9 cellular contexts compared by ENCODE assay signal in genomic region chr14:105364100-105364708, GRCh38. TPM values are rescaled to one million over a fixed set of nuclear protein-coding genes. Genes with fewer than 3 reads are reported as not detected.
DNase-seq lines count a peak whose midpoint lies in the region; ATAC-seq and TF ChIP-seq lines count a peak whose summit lies in the region.
"Had no signal": no experiment of that assay in that cellular context is flagged by ENCODE, and none has a peak within 500 bp of the region (broad histone marks: within the 10 kb centered on the region; RNA-seq: fewer than 3 reads in every experiment).

No MANE protein-coding gene starts in this region.

- POLR2A ChIA-PET in activated CD8-positive, alpha-beta T cell treated with anti-CD3 and anti-CD28 coated beads, Interleukin-2, amount 10 ng/mL, durations not matched to agents 7 days and 5 days (lab: Charles Lee): no interaction called here

- H3K4me3 ChIP-seq in sigmoid colon (peak overlapping the region in 2 of 4 donors; percentile 23 to 29), prostate gland (peak overlapping the region in 1 of 2 donors; percentile 23)

- H3K27ac ChIP-seq in sigmoid colon (no peak overlapping the region), prostate gland (no peak overlapping the region)
- H3K27ac ChIP-seq: parathyroid adenoma had no signal

- peaks cover 11% of the 10 kb centered on the region for H3K27me3 Mint-ChIP-seq in activated CD8-positive, alpha-beta memory T cell treated with anti-CD3 and anti-CD28 coated beads, Interleukin-2, amount 10 ng/mL, durations not matched to agents 7 days and 5 days
- peaks cover 8% of the 10 kb centered on the region for H3K27me3 Mint-ChIP-seq in activated CD8-positive, alpha-beta T cell treated with anti-CD3 and anti-CD28 coated beads, Interleukin-2, amount 10 ng/mL, durations not matched to agents 7 days and 5 days (ENCODE audit: low read depth)

- TF ChIP-seq CTCF in sigmoid colon (IDR thresholded peaks at IDR 0.05) (no peak), prostate gland (IDR thresholded peaks at IDR 0.05) (no peak)

- H3K4me3 Mint-ChIP-seq in activated CD8-positive, alpha-beta memory T cell treated with anti-CD3 and anti-CD28 coated beads, Interleukin-2, amount 10 ng/mL, durations not matched to agents 7 days and 5 days: no peak overlapping the region
- peak overlapping the region; percentile 5 for H3K4me3 Mint-ChIP-seq in activated CD8-positive, alpha-beta T cell treated with anti-CD3 and anti-CD28 coated beads, Interleukin-2, amount 10 ng/mL, durations not matched to agents 7 days and 5 days

- WGBS in sigmoid colon, 2 donors: 2% methylated on average over 52 of the region's 52 CpGs
- 4% methylated on average over 46 of the region's 52 CpGs for WGBS in prostate gland

- no peaks in the 10 kb centered on the region for H3K9me3 Mint-ChIP-seq in activated CD8-positive, alpha-beta memory T cell treated with anti-CD3 and anti-CD28 coated beads, Interleukin-2, amount 10 ng/mL, durations not matched to agents 7 days and 5 days (ENCODE audit: low read depth)
- H3K9me3 Mint-ChIP-seq in activated CD8-positive, alpha-beta T cell treated with anti-CD3 and anti-CD28 coated beads, Interleukin-2, amount 10 ng/mL, durations not matched to agents 7 days and 5 days (ENCODE audit: insufficient read depth): no peaks in the 10 kb centered on the region

- H3K36me3 ChIP-seq in sigmoid colon (peaks cover 4 to 41% (median 6%) of the 10 kb centered on the region in 4 donors), prostate gland (no peaks in the 10 kb centered on the region)

- H3K9me3 ChIP-seq in sigmoid colon: no peaks in the 10 kb centered on the region
- H3K9me3 ChIP-seq in prostate gland: no peaks in the 10 kb centered on the region

- H3K4me1 Mint-ChIP-seq in activated CD8-positive, alpha-beta memory T cell treated with anti-CD3 and anti-CD28 coated beads, Interleukin-2, amount 10 ng/mL, durations not matched to agents 7 days and 5 days: peaks cover 8% of the 10 kb centered on the region
- peaks cover 5% of the 10 kb centered on the region for H3K4me1 Mint-ChIP-seq in activated CD8-positive, alpha-beta T cell treated with anti-CD3 and anti-CD28 coated beads, Interleukin-2, amount 10 ng/mL, durations not matched to agents 7 days and 5 days (ENCODE audit: low read depth)

- no peak for TF ChIP-seq POLR2A in sigmoid colon (IDR thresholded peaks at IDR 0.05)
- no peak for TF ChIP-seq POLR2A in prostate gland (IDR thresholded peaks at IDR 0.05)

- no peak for TF ChIP-seq EP300 in sigmoid colon (IDR thresholded peaks at IDR 0.05)

- intact Hi-C loops in sigmoid colon (cut with DNase I) (no loop called here), prostate gland (cut with DNase I) (no loop called here)

- no peaks in the 10 kb centered on the region for H3K27me3 ChIP-seq in sigmoid colon
- no peaks in the 10 kb centered on the region for H3K27me3 ChIP-seq in prostate gland (replicated peaks; ENCODE audit: insufficient read depth)

- no peak overlapping the region for H3K27ac Mint-ChIP-seq in activated CD8-positive, alpha-beta memory T cell treated with anti-CD3 and anti-CD28 coated beads, Interleukin-2, amount 10 ng/mL, durations not matched to agents 7 days and 5 days
- H3K27ac Mint-ChIP-seq in activated CD8-positive, alpha-beta T cell treated with anti-CD3 and anti-CD28 coated beads, Interleukin-2, amount 10 ng/mL, durations not matched to agents 7 days and 5 days: no peak overlapping the region

- DNase-seq in activated CD8-positive, alpha-beta memory T cell treated with anti-CD3 and anti-CD28 coated beads, Interleukin-2, amount 10 ng/mL, durations not matched to agents 7 days and 5 days: no peak
- no peak for DNase-seq in activated CD8-positive, alpha-beta memory T cell treated with anti-CD3 and anti-CD28 coated beads for 24 hours
- DNase-seq in activated CD8-positive, alpha-beta T cell treated with anti-CD3 and anti-CD28 coated beads, Interleukin-2, amount 10 ng/mL, durations not matched to agents 7 days and 5 days: peak; percentile 39
- DNase-seq in germinal center (ENCODE audit: low spot score) (peak; percentile 71), stromal cell of bone marrow (ENCODE audit: low read depth) (peak; percentile 25), sigmoid colon (no peak), prostate gland (ENCODE audit: low spot score) (no peak)

- no peaks in the 10 kb centered on the region for H3K36me3 Mint-ChIP-seq in activated CD8-positive, alpha-beta memory T cell treated with anti-CD3 and anti-CD28 coated beads, Interleukin-2, amount 10 ng/mL, durations not matched to agents 7 days and 5 days
- H3K36me3 Mint-ChIP-seq in activated CD8-positive, alpha-beta T cell treated with anti-CD3 and anti-CD28 coated beads, Interleukin-2, amount 10 ng/mL, durations not matched to agents 7 days and 5 days (ENCODE audit: low read depth): peaks cover 3% of the 10 kb centered on the region

- peak; percentile 74 for ATAC-seq in activated CD8-positive, alpha-beta memory T cell treated with anti-CD3 and anti-CD28 coated beads, Interleukin-2, amount 10 ng/mL, durations not matched to agents 7 days and 5 days
- ATAC-seq in activated CD8-positive, alpha-beta T cell treated with anti-CD3 and anti-CD28 coated beads, Interleukin-2, amount 10 ng/mL, durations not matched to agents 7 days and 5 days: peak; percentile 80
- no peak for ATAC-seq in GM21515 (IDR thresholded peaks at IDR 0.05; ENCODE audit: unreplicated experiment)

- peaks cover 0 to 13% (median 5%) of the 10 kb centered on the region in 4 donors for H3K4me1 ChIP-seq in sigmoid colon
- no peaks in the 10 kb centered on the region for H3K4me1 ChIP-seq in prostate gland (replicated peaks)
- H3K4me1 ChIP-seq: parathyroid adenoma had no signal

- CTCF ChIA-PET in activated CD8-positive, alpha-beta memory T cell treated with anti-CD3 and anti-CD28 coated beads, Interleukin-2, amount 10 ng/mL, durations not matched to agents 7 days and 5 days (lab: Charles Lee): interaction anchor here (1.0 to 1.3 kb wide), 2 partner anchors 11 to 164 kb away, joined by 3 to 4 read pairs; no protein-coding TSS in a partner anchor
- CTCF ChIA-PET in activated CD8-positive, alpha-beta T cell treated with anti-CD3 and anti-CD28 coated beads, Interleukin-2, amount 10 ng/mL, durations not matched to agents 7 days and 5 days (lab: Charles Lee): interaction anchor here (1.5 to 2.1 kb wide), 2 partner anchors 12 to 126 kb away, joined by 7 to 8 read pairs; no protein-coding TSS in a partner anchor

RNA-seq across cellular contexts. Expression of gene TEX22, which starts 34.1 kb away (rescaled TPM):
- 1 to 10 TPM; 3.4 to 3.7 TPM for total RNA-seq in activated CD8-positive, alpha-beta memory T cell treated with anti-CD3 and anti-CD28 coated beads, Interleukin-2, amount 10 ng/mL, durations not matched to agents 7 days and 5 days
- total RNA-seq in activated CD8-positive, alpha-beta T cell treated with anti-CD3 and anti-CD28 coated beads, Interleukin-2, amount 10 ng/mL, durations not matched to agents 7 days and 5 days: 1 to 10 TPM; 1.9 to 2.4 TPM
- total RNA-seq in sigmoid colon (not detected), prostate gland (under 1 TPM; 0.57 to 0.73 TPM)
- polyA plus RNA-seq in sigmoid colon: under 1 TPM in 1 of 3 donors, not detected in 2; 0.50 TPM

RNA-seq across cellular contexts. Expression of gene PACS2, which starts 49.7 kb away (rescaled TPM):
- total RNA-seq in activated CD8-positive, alpha-beta memory T cell treated with anti-CD3 and anti-CD28 coated beads, Interleukin-2, amount 10 ng/mL, durations not matched to agents 7 days and 5 days: 10 to 100 TPM; 27.8 to 40.2 TPM
- total RNA-seq in activated CD8-positive, alpha-beta T cell treated with anti-CD3 and anti-CD28 coated beads, Interleukin-2, amount 10 ng/mL, durations not matched to agents 7 days and 5 days: 10 to 100 TPM; 32.9 to 38.5 TPM
- total RNA-seq in sigmoid colon (10 to 100 TPM; 38.7 to 90.6 (median 47.4) TPM), prostate gland (100 to 1,000 TPM in 1 of 2 donors, 10 to 100 TPM in 1; 48.5 to 124 TPM)
- polyA plus RNA-seq in sigmoid colon: 10 to 100 TPM; 19.8 to 49.6 (median 21.3) TPM

RNA-seq across cellular contexts. Expression of gene MTA1, which starts 55.4 kb away (rescaled TPM):
- 100 to 1,000 TPM; 134 to 141 TPM for total RNA-seq in activated CD8-positive, alpha-beta memory T cell treated with anti-CD3 and anti-CD28 coated beads, Interleukin-2, amount 10 ng/mL, durations not matched to agents 7 days and 5 days
- total RNA-seq in activated CD8-positive, alpha-beta T cell treated with anti-CD3 and anti-CD28 coated beads, Interleukin-2, amount 10 ng/mL, durations not matched to agents 7 days and 5 days: 100 to 1,000 TPM; 109 to 127 TPM
- total RNA-seq in sigmoid colon: 10 to 100 TPM; 25.7 to 92.8 (median 46.1) TPM
- 10 to 100 TPM; 14.3 to 70.7 (median 18.6) TPM for polyA plus RNA-seq in sigmoid colon
- 100 to 1,000 TPM in 1 of 2 donors, 10 to 100 TPM in 1; 58.9 to 155 TPM for total RNA-seq in prostate gland

Comparison
In these comparisons a context has a peak if more than half of its experiments do, and no peak if none do; other contexts are left out.
1. DNase-seq: peak in activated CD8-positive, alpha-beta T cell treated with anti-CD3 and anti-CD28 coated beads, Interleukin-2, amount 10 ng/mL, durations not matched to agents 7 days and 5 days (single experiment), germinal center (single experiment) and stromal cell of bone marrow (single experiment); none in activated CD8-positive, alpha-beta memory T cell treated with anti-CD3 and anti-CD28 coated beads, Interleukin-2, amount 10 ng/mL, durations not matched to agents 7 days and 5 days (single experiment), activated CD8-positive, alpha-beta memory T cell treated with anti-CD3 and anti-CD28 coated beads for 24 hours (single experiment), sigmoid colon (single experiment) and prostate gland (single experiment).